1 cellular context compared by ENCODE assay signal in the genomic region with DNA sequence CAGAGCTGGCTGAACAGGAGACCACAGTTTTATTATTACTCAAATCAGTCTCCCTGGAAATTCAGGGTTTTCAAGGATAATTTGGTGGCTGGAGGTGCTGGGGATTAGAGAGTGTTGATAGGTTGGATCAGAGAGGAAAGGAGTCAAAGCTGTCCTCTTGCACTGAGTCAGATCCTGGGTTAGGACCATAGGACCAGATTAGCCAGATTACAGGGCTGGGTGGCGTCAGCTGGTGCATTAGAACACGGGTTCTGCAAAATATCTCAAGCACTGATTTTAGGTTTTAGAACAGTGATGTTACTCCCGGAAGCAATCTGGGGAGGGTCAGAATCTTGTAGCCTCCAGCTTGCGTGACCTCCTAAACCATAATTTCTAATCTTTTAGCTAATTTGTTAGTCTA.
TF ChIP-seq lines count a peak whose summit lies in the region.

No MANE protein-coding gene starts in this region.

TF ChIP-seq in HepG2, 621 proteins besides CTCF, POLR2A, EP300 and RAD21:
- TF ChIP-seq, protein P1, sequence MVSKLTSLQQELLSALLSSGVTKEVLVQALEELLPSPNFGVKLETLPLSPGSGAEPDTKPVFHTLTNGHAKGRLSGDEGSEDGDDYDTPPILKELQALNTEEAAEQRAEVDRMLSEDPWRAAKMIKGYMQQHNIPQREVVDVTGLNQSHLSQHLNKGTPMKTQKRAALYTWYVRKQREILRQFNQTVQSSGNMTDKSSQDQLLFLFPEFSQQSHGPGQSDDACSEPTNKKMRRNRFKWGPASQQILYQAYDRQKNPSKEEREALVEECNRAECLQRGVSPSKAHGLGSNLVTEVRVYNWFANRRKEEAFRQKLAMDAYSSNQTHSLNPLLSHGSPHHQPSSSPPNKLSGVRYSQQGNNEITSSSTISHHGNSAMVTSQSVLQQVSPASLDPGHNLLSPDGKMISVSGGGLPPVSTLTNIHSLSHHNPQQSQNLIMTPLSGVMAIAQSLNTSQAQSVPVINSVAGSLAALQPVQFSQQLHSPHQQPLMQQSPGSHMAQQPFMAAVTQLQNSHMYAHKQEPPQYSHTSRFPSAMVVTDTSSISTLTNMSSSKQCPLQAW (CRISPR knock-in tag; IDR thresholded peaks at IDR 0.05) = 0 out of 2 replicates have a peak, but pooled peaks have one; percentile 19
- TF ChIP-seq ZNF781 (CRISPR knock-in tag; IDR thresholded peaks at IDR 0.05; ENCODE audit: borderline replicate concordance, not compliant biosample characterization) = no peak
